Comparison of ENCODE assay signal across 8 cellular contexts in the genomic region with DNA sequence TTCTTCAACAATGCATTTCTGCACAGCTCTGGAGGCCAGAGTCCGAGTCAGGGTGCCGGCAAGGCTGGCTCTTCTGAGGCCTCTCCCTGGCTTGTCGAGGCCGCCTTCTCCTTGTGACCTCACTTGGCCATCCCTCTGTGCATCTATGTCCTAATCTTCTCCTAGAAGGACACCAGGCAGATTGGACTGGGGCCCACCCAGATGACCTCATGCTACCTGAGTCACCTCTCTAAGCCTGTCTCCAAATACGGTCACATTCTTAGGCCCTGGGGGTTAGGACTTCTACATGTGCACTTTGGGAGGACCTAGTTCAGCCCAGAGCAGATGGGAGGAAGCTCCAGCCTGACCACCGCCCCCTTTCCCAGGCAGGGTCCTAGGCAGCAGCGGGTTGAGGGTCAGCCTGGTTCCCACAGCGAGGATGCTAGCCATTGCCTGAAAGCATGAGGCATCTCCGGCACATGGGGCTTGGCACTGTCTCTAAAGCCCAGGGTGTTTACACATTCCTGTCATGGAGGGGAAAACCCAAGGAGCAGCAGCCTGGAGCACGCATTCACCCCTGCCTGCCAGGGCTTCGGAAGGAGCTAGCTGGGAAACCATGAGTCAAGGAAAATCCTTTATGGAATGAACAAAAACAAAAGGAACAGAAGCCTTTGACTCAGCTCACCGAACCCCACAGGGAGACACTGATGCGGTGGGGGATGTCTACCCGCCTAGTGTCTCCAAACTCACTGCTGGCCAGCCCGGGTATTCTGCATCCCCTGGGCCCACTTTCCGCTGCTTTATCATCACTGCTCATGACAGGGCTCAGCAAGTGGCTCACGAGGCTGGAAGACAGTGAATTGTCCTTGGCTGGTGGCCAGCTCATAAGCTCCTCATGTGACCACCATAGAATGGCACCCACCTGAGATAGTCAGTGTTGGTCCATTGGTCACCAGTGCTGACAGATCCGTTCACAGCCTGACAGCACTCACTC.
DNase-seq lines count a peak whose midpoint lies in the region; FAIRE-seq and TF ChIP-seq lines count a peak whose summit lies in the region.
"Not testable (repeated sequence)": the region's sequence is repeated elsewhere in the genome, so short reads cannot be mapped to it uniquely, and the experiment has no call there.

No MANE protein-coding gene starts in this region.

- H3K27ac Mint-ChIP-seq in astrocyte (ENCODE audit: unreplicated experiment), result peak overlapping the region; percentile 84

- not testable (repeated sequence) for H3K36me3 Mint-ChIP-seq in astrocyte (ENCODE audit: low read depth, unreplicated experiment)

- H3K9me2 ChIP-seq in PC-9 (ENCODE audit: insufficient read depth), result not testable (repeated sequence)

- not testable (repeated sequence) for H4K20me1 ChIP-seq in PC-9 (ENCODE audit: insufficient read depth); astrocyte (ENCODE audit: insufficient read depth, low read length)

- H3K4me1 Mint-ChIP-seq in astrocyte (ENCODE audit: low read depth, unreplicated experiment), result peaks cover 34% of the 10 kb centered on the region

- not testable (repeated sequence) for H3K4me3 Mint-ChIP-seq in astrocyte (ENCODE audit: unreplicated experiment)

- TF ChIP-seq CTCF in AG09319 (IDR thresholded peaks at IDR 0.05; ENCODE audit: low read depth, low read length); PC-9 (conservative IDR thresholded peaks at IDR 0.05); astrocyte (IDR thresholded peaks at IDR 0.05; ENCODE audit: insufficient read depth, low read depth, low read length); epithelial cell of proximal tubule (conservative IDR thresholded peaks at IDR 0.05; ENCODE audit: low read depth, low read length); right atrium auricular region (IDR thresholded peaks at IDR 0.05): not testable (repeated sequence)

- intact Hi-C loops in PC-9 (cut with micrococcal nuclease; ENCODE audit: unreplicated experiment), result not testable (repeated sequence)

- H3F3A ChIP-seq in PC-9 (ENCODE audit: insufficient read depth, low read depth), result peaks cover 29% of the 10 kb centered on the region

- POLR2A ChIA-PET in PC-9 (lab: Charles Lee; ENCODE audit: unreplicated experiment), result not testable (repeated sequence)

- DNase-seq in AG09319 (ENCODE audit: extremely low read depth, low read depth) (peak; percentile 73), HCEC 1CT (peak; percentile 90), PC-9 (peak; percentile 77 to 89), astrocyte (ENCODE audit: low read depth) (peak; percentile 95), epithelial cell of proximal tubule (ENCODE audit: low read depth) (peak; percentile 60), right atrium auricular region (ENCODE audit: low spot score) (peak; percentile 69), myocyte (ENCODE audit: low read depth) (peak; percentile 81), stromal cell of bone marrow (ENCODE audit: low read depth) (peak; percentile 89)

- not testable (repeated sequence) for H3K27me3 ChIP-seq in PC-9 (ENCODE audit: insufficient read depth, low read depth); astrocyte (ENCODE audit: insufficient read depth, low read length); right atrium auricular region

- H3K4me2 ChIP-seq in PC-9 (peak overlapping the region; percentile 62), astrocyte (ENCODE audit: low read length) (peak overlapping the region; percentile 52)

- H3K4me1 ChIP-seq in PC-9 (replicated peaks; ENCODE audit: insufficient read depth) (peaks cover 69% of the 10 kb centered on the region), astrocyte (ENCODE audit: insufficient read depth, low read length) (peaks cover 60% of the 10 kb centered on the region), right atrium auricular region (peaks cover 0 to 15% of the 10 kb centered on the region in 2 donors)

- not testable (repeated sequence) for H3K79me2 ChIP-seq in PC-9 (ENCODE audit: low read depth); astrocyte (ENCODE audit: insufficient read depth, low read length)

- peak overlapping the region; percentile 85 for H3K27ac ChIP-seq in PC-9
- H3K27ac ChIP-seq in astrocyte (ENCODE audit: low read depth, low read length), result peak overlapping the region; percentile 99
- not testable (repeated sequence) for H3K27ac ChIP-seq in right atrium auricular region

- H3K9ac ChIP-seq in astrocyte (ENCODE audit: low read length), result peak overlapping the region; percentile 79

- not testable (repeated sequence) for H3K9me3 Mint-ChIP-seq in astrocyte (ENCODE audit: unreplicated experiment)

- BruUV-seq in PC-9 (replicated peaks; lab: Mats Ljungman, UMichigan), result not testable (repeated sequence)

- not testable (repeated sequence) for H3K9me3 ChIP-seq in PC-9 (ENCODE audit: insufficient read depth, low read depth); astrocyte (ENCODE audit: insufficient read depth, low read depth, low read length); right atrium auricular region

- not testable (repeated sequence) for H3K4me3 ChIP-seq in PC-9; astrocyte (ENCODE audit: insufficient read depth, low read depth, low read length); epithelial cell of proximal tubule (ENCODE audit: low read depth, low read length); right atrium auricular region

- peak; percentile 95 for FAIRE-seq in astrocyte (lab: Jason Lieb, UNC)

- not testable (repeated sequence) for H3K36me3 ChIP-seq in PC-9 (ENCODE audit: low read depth); astrocyte (ENCODE audit: insufficient read depth, low read length); right atrium auricular region

- H2AFZ ChIP-seq in PC-9; astrocyte (ENCODE audit: low read depth, low read length): not testable (repeated sequence)

- not testable (repeated sequence) for H3K27me3 Mint-ChIP-seq in astrocyte (ENCODE audit: low read depth, unreplicated experiment)

- CTCF ChIA-PET in PC-9 (lab: Charles Lee), result not testable (repeated sequence)
